In genomic region chr5:168822248-168822744, GRCh38 we compare ENCODE assay signal across 1 cellular context.
TF ChIP-seq lines count a peak whose summit lies in the region.

No MANE protein-coding gene starts in this region.

TF ChIP-seq in HepG2, 621 proteins besides CTCF, POLR2A, EP300 and RAD21 (continued from another document):
- TF ChIP-seq, protein P1, sequence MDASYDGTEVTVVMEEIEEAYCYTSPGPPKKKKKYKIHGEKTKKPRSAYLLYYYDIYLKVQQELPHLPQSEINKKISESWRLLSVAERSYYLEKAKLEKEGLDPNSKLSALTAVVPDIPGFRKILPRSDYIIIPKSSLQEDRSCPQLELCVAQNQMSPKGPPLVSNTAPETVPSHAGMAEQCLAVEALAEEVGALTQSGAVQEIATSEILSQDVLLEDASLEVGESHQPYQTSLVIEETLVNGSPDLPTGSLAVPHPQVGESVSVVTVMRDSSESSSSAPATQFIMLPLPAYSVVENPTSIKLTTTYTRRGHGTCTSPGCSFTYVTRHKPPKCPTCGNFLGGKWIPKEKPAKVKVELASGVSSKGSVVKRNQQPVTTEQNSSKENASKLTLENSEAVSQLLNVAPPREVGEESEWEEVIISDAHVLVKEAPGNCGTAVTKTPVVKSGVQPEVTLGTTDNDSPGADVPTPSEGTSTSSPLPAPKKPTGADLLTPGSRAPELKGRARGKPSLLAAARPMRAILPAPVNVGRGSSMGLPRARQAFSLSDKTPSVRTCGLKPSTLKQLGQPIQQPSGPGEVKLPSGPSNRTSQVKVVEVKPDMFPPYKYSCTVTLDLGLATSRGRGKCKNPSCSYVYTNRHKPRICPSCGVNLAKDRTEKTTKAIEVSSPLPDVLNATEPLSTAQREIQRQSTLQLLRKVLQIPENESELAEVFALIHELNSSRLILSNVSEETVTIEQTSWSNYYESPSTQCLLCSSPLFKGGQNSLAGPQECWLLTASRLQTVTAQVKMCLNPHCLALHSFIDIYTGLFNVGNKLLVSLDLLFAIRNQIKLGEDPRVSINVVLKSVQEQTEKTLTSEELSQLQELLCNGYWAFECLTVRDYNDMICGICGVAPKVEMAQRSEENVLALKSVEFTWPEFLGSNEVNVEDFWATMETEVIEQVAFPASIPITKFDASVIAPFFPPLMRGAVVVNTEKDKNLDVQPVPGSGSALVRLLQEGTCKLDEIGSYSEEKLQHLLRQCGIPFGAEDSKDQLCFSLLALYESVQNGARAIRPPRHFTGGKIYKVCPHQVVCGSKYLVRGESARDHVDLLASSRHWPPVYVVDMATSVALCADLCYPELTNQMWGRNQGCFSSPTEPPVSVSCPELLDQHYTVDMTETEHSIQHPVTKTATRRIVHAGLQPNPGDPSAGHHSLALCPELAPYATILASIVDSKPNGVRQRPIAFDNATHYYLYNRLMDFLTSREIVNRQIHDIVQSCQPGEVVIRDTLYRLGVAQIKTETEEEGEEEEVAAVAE (CRISPR knock-in tag; IDR thresholded peaks at IDR 0.05; ENCODE audit: borderline replicate concordance), result no peak
